ENCODE assay signal across 25 cellular contexts in the genomic region with DNA sequence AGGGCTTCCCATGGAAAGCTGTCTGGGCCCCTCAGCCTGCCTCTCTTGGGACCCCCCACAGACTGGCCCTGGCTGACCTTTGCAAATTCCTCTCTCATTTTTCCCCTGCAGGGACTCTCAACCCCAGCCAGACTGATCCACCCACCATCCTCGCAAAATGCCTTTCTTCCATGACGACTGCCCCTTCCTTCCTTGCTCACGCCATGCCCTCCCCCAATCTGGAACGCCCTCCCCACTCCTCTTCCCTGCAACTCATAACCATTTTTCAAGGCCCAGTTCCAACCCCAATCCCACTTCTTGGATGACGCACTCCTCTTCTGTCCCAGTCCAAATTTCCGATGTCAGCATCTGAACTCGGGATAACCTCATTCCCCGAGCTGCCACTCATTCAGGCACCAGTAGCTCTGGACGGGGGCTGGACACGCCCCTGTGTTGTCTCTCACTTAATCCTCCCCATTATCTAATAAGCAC. TPM values are rescaled to one million over a fixed set of nuclear protein-coding genes. Genes with fewer than 3 reads are reported as not detected.
DNase-seq lines count a peak whose midpoint lies in the region; ATAC-seq and TF ChIP-seq lines count a peak whose summit lies in the region.
"Had no signal": no experiment of that assay in that cellular context is flagged by ENCODE, and none has a peak within 500 bp of the region (broad histone marks: within the 10 kb centered on the region; RNA-seq: fewer than 3 reads in every experiment).

No MANE protein-coding gene starts in this region.

- peaks cover 7 to 23% of the 10 kb centered on the region in 2 donors for H3K27me3 Mint-ChIP-seq in natural killer cell (ENCODE audit: low read depth in 2 of 2)
- H3K27me3 Mint-ChIP-seq in natural killer cell treated with Interleukin-12 subunit alpha and Interleukin-12 subunit beta and Interleukin-15 and Interleukin-18, amount 100 ng/mL, for 72 hours, result peaks cover 2 to 4% of the 10 kb centered on the region in 2 donors
- H3K27me3 Mint-ChIP-seq in endothelial cell (ENCODE audit: unreplicated experiment), result peaks cover 11% of the 10 kb centered on the region
- H3K27me3 Mint-ChIP-seq in type B pancreatic cell, result peaks cover 40% of the 10 kb centered on the region

- H3K9me3 Mint-ChIP-seq in natural killer cell (no peaks in the 10 kb centered on the region), endothelial cell (ENCODE audit: unreplicated experiment) (no peaks in the 10 kb centered on the region), type B pancreatic cell (no peaks in the 10 kb centered on the region)
- H3K9me3 Mint-ChIP-seq in natural killer cell treated with Interleukin-12 subunit alpha and Interleukin-12 subunit beta and Interleukin-15 and Interleukin-18, amount 100 ng/mL, for 72 hours, result no peaks in the 10 kb centered on the region
- H3K9me3 Mint-ChIP-seq: activated T-helper 2 cell treated with anti-CD3 and anti-CD28 coated beads, Interferon-gamma antibody, Interleukin-2, Interleukin-4, amounts not matched to agents 10 μg/mL and 5 μg/mL and 100 μg/mL, durations not matched to agents 14 hours and 24 hours and 36 hours; H9; T-helper 2 cell treated with Interferon-gamma antibody and Interleukin-4, amounts not matched to agents 5 μg/mL and 100 μg/mL, for 36 hours had no signal

- H3K27ac Mint-ChIP-seq in natural killer cell (peak overlapping the region in 1 of 2 donors; percentile 63), endothelial cell (ENCODE audit: unreplicated experiment) (peak overlapping the region; percentile 64), type B pancreatic cell (peak overlapping the region; percentile 23)
- peak overlapping the region in 1 of 2 donors; percentile 13 for H3K27ac Mint-ChIP-seq in natural killer cell treated with Interleukin-12 subunit alpha and Interleukin-12 subunit beta and Interleukin-15 and Interleukin-18, amount 100 ng/mL, for 72 hours
- H3K27ac Mint-ChIP-seq: activated T-helper 2 cell treated with anti-CD3 and anti-CD28 coated beads, Interferon-gamma antibody, Interleukin-2, Interleukin-4, amounts not matched to agents 10 μg/mL and 5 μg/mL and 100 μg/mL, durations not matched to agents 14 hours and 24 hours and 36 hours; T-helper 2 cell treated with Interferon-gamma antibody and Interleukin-4, amounts not matched to agents 5 μg/mL and 100 μg/mL, for 36 hours had no signal

- no peak for DNase-seq in natural killer cell
- no peak for DNase-seq in natural killer cell treated with Interleukin-12 subunit alpha and Interleukin-12 subunit beta and Interleukin-15 and Interleukin-18, amount 100 ng/mL, for 72 hours (ENCODE audit: low spot score)
- DNase-seq in endothelial cell (ENCODE audit: low spot score), result no peak
- no peak for DNase-seq in type B pancreatic cell (ENCODE audit: extremely low spot score, unreplicated experiment)
- DNase-seq in globus pallidus (ENCODE audit: low spot score), result no peak
- DNase-seq: H9; hippocampal formation; islet precursor cell; mammary epithelial cell; NCI-H1436; NCI-H774; stimulated activated CD4-positive, alpha-beta T cell treated with anti-CD3 and anti-CD28 coated beads, Interleukin-12 subunit alpha, Interleukin-12 subunit beta, amount 100 ng/mL, for 4 hours; stimulated activated CD8-positive, alpha-beta memory T cell treated with anti-CD3 and anti-CD28 coated beads, Interleukin-4, amount 100 ng/mL, for 48 hours had no signal

- no peaks in the 10 kb centered on the region for H3K36me3 ChIP-seq in mesodermal cell (ENCODE audit: control insufficient read depth, insufficient read depth, low read length)
- H3K36me3 ChIP-seq: BLaER1 treated with 17β-estradiol and CSF1 and Interleukin-3, amounts not matched to agents 10 nM and 100 nM; prostate gland; SJSA1 had no signal

- H3K36me3 Mint-ChIP-seq in natural killer cell (no peaks in the 10 kb centered on the region), endothelial cell (ENCODE audit: low read depth, unreplicated experiment) (no peaks in the 10 kb centered on the region), type B pancreatic cell (no peaks in the 10 kb centered on the region)
- H3K36me3 Mint-ChIP-seq in natural killer cell treated with Interleukin-12 subunit alpha and Interleukin-12 subunit beta and Interleukin-15 and Interleukin-18, amount 100 ng/mL, for 72 hours, result no peaks in the 10 kb centered on the region

- 62 to 73% methylated on average over 4 to 8 of the region's 10 CpGs for WGBS in mesodermal cell (ENCODE audit: insufficient coverage in 2 of 2), 2 experiments

- peaks cover 29 to 35% of the 10 kb centered on the region in 2 donors for H3K4me1 Mint-ChIP-seq in natural killer cell
- peaks cover 24 to 25% of the 10 kb centered on the region in 2 donors for H3K4me1 Mint-ChIP-seq in natural killer cell treated with Interleukin-12 subunit alpha and Interleukin-12 subunit beta and Interleukin-15 and Interleukin-18, amount 100 ng/mL, for 72 hours (ENCODE audit: low read depth in 2 of 2)
- H3K4me1 Mint-ChIP-seq in endothelial cell (ENCODE audit: unreplicated experiment), result peaks cover 20% of the 10 kb centered on the region
- peaks cover 39% of the 10 kb centered on the region for H3K4me1 Mint-ChIP-seq in type B pancreatic cell (ENCODE audit: unreplicated experiment)

- peaks cover 3% of the 10 kb centered on the region for H3K4me1 ChIP-seq in mesodermal cell (ENCODE audit: control insufficient read depth, insufficient read depth, low read length, poor library complexity, severe bottlenecking)
- H3K4me1 ChIP-seq: A549, prostate gland, SJSA1 had no signal

- H3K4me3 ChIP-seq in mesodermal cell (ENCODE audit: extremely low read depth, insufficient read depth, low read length, poor library complexity, severe bottlenecking), result no peak overlapping the region
- H3K4me3 ChIP-seq: A549; BLaER1 treated with 17β-estradiol and CSF1 and Interleukin-3, amounts not matched to agents 10 nM and 100 nM; prostate gland; SJSA1 had no signal

- ATAC-seq in natural killer cell (no peak), HG03196 (IDR thresholded peaks at IDR 0.05; ENCODE audit: unreplicated experiment) (no peak), HG03469 (IDR thresholded peaks at IDR 0.05; ENCODE audit: unreplicated experiment) (no peak)
- ATAC-seq in natural killer cell treated with Interleukin-12 subunit alpha and Interleukin-12 subunit beta and Interleukin-15 and Interleukin-18, amount 100 ng/mL, for 72 hours, result no peak
- ATAC-seq: A549; activated CD4-positive, CD25-positive, alpha-beta regulatory T cell treated with anti-CD3 and anti-CD28 coated beads, Interleukin-2, amount 50 U/mL, for 24 hours had no signal

- H3K9me3 ChIP-seq in mesodermal cell (ENCODE audit: control insufficient read depth, low read length), result no peaks in the 10 kb centered on the region
- H3K9me3 ChIP-seq: A549, prostate gland, SJSA1 had no signal

- H3K4me3 Mint-ChIP-seq in natural killer cell (peak overlapping the region; percentile 90), endothelial cell (ENCODE audit: unreplicated experiment) (no peak overlapping the region), type B pancreatic cell (peak overlapping the region; percentile 35)
- H3K4me3 Mint-ChIP-seq in natural killer cell treated with Interleukin-12 subunit alpha and Interleukin-12 subunit beta and Interleukin-15 and Interleukin-18, amount 100 ng/mL, for 72 hours, result no peak overlapping the region
- H3K4me3 Mint-ChIP-seq: H9; T-helper 2 cell treated with Interferon-gamma antibody and Interleukin-4, amounts not matched to agents 5 μg/mL and 100 μg/mL, for 36 hours had no signal

- TF ChIP-seq CTCF in natural killer cell (IDR thresholded peaks at IDR 0.05) (no peak), endothelial cell (IDR thresholded peaks at IDR 0.05; ENCODE audit: unreplicated experiment) (no peak), type B pancreatic cell (conservative IDR thresholded peaks at IDR 0.05) (no peak)

- H3K27ac ChIP-seq in mesodermal cell (ENCODE audit: low read depth, low read length, severe bottlenecking), result peak overlapping the region; percentile 45
- H3K27ac ChIP-seq: A549; BLaER1 treated with 17β-estradiol and CSF1 and Interleukin-3, amounts not matched to agents 10 nM and 100 nM; prostate gland; SJSA1 had no signal

- intact Hi-C loops in natural killer cell (cut with micrococcal nuclease), result no loop called here

RNA-seq across cellular contexts. Expression of a gene that starts 1.3 kb away (rescaled TPM):
- total RNA-seq in natural killer cell (1 to 10 TPM in 2 of 3 donors, under 1 TPM in 1; 0.35 to 1.8 (median 1.2) TPM), endothelial cell (ENCODE audit: unreplicated experiment) (not detected), type B pancreatic cell (ENCODE audit: low replicate concordance) (0.21 and 0.87 TPM in 2 replicates)
- total RNA-seq in natural killer cell treated with Interleukin-12 subunit alpha and Interleukin-12 subunit beta and Interleukin-15 and Interleukin-18, amount 100 ng/mL, for 72 hours, result not detected
- polyA plus RNA-seq in mesodermal cell (2013, experiment 1 of 2), result not detected
- not detected for polyA plus RNA-seq in mesodermal cell (2013, experiment 2 of 2)
- total RNA-seq: H9, M059J, mammary epithelial cell, SJSA1 had no signal
- polyA plus RNA-seq: A549, adipose tissue, mammary epithelial cell had no signal

RNA-seq across cellular contexts. Expression of a gene that starts 53.3 kb away (rescaled TPM):
- 1 to 10 TPM; 1.7 to 7.1 (median 6.1) TPM for total RNA-seq in natural killer cell
- under 1 TPM in 1 of 2 donors, not detected in 1; 0.29 TPM for total RNA-seq in natural killer cell treated with Interleukin-12 subunit alpha and Interleukin-12 subunit beta and Interleukin-15 and Interleukin-18, amount 100 ng/mL, for 72 hours
- total RNA-seq in endothelial cell (ENCODE audit: unreplicated experiment), result 48.1 TPM
- 0.29 TPM for polyA plus RNA-seq in mesodermal cell (2013, experiment 1 of 2)
- 0.20 TPM for polyA plus RNA-seq in mesodermal cell (2013, experiment 2 of 2)
- total RNA-seq in type B pancreatic cell (ENCODE audit: low replicate concordance), result 2.0 and 2.9 TPM in 2 replicates
- total RNA-seq: M059J, mammary epithelial cell, SJSA1 had no signal
- polyA plus RNA-seq: A549, mammary epithelial cell had no signal

RNA-seq across cellular contexts. Expression of a gene that starts 59.4 kb away (rescaled TPM):
- total RNA-seq in natural killer cell, result 1 to 10 TPM; 4.3 to 7.9 (median 4.8) TPM
- 1 to 10 TPM; 1.5 to 1.9 TPM for total RNA-seq in natural killer cell treated with Interleukin-12 subunit alpha and Interleukin-12 subunit beta and Interleukin-15 and Interleukin-18, amount 100 ng/mL, for 72 hours
- 6.8 TPM for total RNA-seq in endothelial cell (ENCODE audit: unreplicated experiment)
- 5.3 TPM for polyA plus RNA-seq in mesodermal cell (2013, experiment 1 of 2)
- polyA plus RNA-seq in mesodermal cell (2013, experiment 2 of 2), result 4.7 TPM
- total RNA-seq in type B pancreatic cell (ENCODE audit: low replicate concordance), result 2.2 and 12.4 TPM in 2 replicates

Comparison
In these comparisons a context has a peak if more than half of its experiments do, and no peak if none do; other contexts are left out.
1. H3K4me3 Mint-ChIP-seq: peak in natural killer cell (single experiment) and type B pancreatic cell (single experiment); none in natural killer cell treated with Interleukin-12 subunit alpha and Interleukin-12 subunit beta and Interleukin-15 and Interleukin-18, amount 100 ng/mL, for 72 hours (single experiment) and endothelial cell (single experiment).